9 cellular contexts compared by ENCODE assay signal in genomic region chr1:77757616-77758015, GRCh38. TPM values are rescaled to one million over a fixed set of nuclear protein-coding genes. Genes with fewer than 3 reads are reported as not detected.
DNase-seq lines count a peak whose midpoint lies in the region; ATAC-seq and TF ChIP-seq lines count a peak whose summit lies in the region.
"Had no signal": no experiment of that assay in that cellular context is flagged by ENCODE, and none has a peak within 500 bp of the region (broad histone marks: within the 10 kb centered on the region; RNA-seq: fewer than 3 reads in every experiment).

No MANE protein-coding gene starts in this region.

- TF ChIP-seq EP300 in upper lobe of left lung (IDR thresholded peaks at IDR 0.05), result no peak

- no peaks in the 10 kb centered on the region for H3K36me3 ChIP-seq in subcutaneous abdominal adipose tissue (ENCODE audit: control insufficient read depth in 5 of 5, insufficient read depth in 5 of 5, low read length in 5 of 5)
- no peaks in the 10 kb centered on the region for H3K36me3 ChIP-seq in upper lobe of left lung

- no peak for TF ChIP-seq POLR2A in upper lobe of left lung (IDR thresholded peaks at IDR 0.05)

- no peaks in the 10 kb centered on the region for H3K27me3 Mint-ChIP-seq in activated T-cell treated with anti-CD3 and anti-CD28 coated beads, Interleukin-2, amount 50 U/mL, for 4 hours (ENCODE audit: low read depth)
- peaks cover 4% of the 10 kb centered on the region for H3K27me3 Mint-ChIP-seq in glutamatergic neuron (ENCODE audit: unreplicated experiment)

- POLR2A ChIA-PET in RWPE1 (lab: Yijun Ruan, JAX; ENCODE audit: low non-redundant PET), result no interaction called here

- TF ChIP-seq CTCF in WI38 (IDR thresholded peaks at IDR 0.05; ENCODE audit: low read depth, low read length) (no peak), glutamatergic neuron (IDR thresholded peaks at IDR 0.05; ENCODE audit: partially characterized antibody, unreplicated experiment) (no peak), RWPE1 (conservative IDR thresholded peaks at IDR 0.05; ENCODE audit: low read depth) (no peak), upper lobe of left lung (IDR thresholded peaks at IDR 0.05) (no peak)

- H3K27ac ChIP-seq in subcutaneous abdominal adipose tissue (ENCODE audit: low read depth, low read length), result peak overlapping the region; percentile 98
- no peak overlapping the region for H3K27ac ChIP-seq in RWPE1
- peak overlapping the region in 2 of 4 donors; percentile 17 to 91 for H3K27ac ChIP-seq in upper lobe of left lung

- no peak overlapping the region for H3K27ac Mint-ChIP-seq in glutamatergic neuron (ENCODE audit: unreplicated experiment)

- no peaks in the 10 kb centered on the region for H3K36me3 Mint-ChIP-seq in activated T-cell treated with anti-CD3 and anti-CD28 coated beads, Interleukin-2, amount 50 U/mL, for 4 hours (ENCODE audit: insufficient read depth)
- no peaks in the 10 kb centered on the region for H3K36me3 Mint-ChIP-seq in glutamatergic neuron (ENCODE audit: unreplicated experiment)

- 30 to 37% methylated on average over 2 of the region's 2 CpGs for WGBS in upper lobe of left lung, 2 donors

- H3K9me3 ChIP-seq in subcutaneous abdominal adipose tissue (ENCODE audit: control insufficient read depth in 5 of 5, low read length in 5 of 5) (no peaks in the 10 kb centered on the region), upper lobe of left lung (no peaks in the 10 kb centered on the region)

- peak overlapping the region; percentile 64 for H3K4me3 Mint-ChIP-seq in activated T-cell treated with anti-CD3 and anti-CD28 coated beads, Interleukin-2, amount 50 U/mL, for 4 hours
- H3K4me3 Mint-ChIP-seq in glutamatergic neuron (ENCODE audit: unreplicated experiment), result peak overlapping the region; percentile 77

- H3K4me3 ChIP-seq in WI38 (ENCODE audit: low read depth, low read length), result peak overlapping the region; percentile 20
- H3K4me3 ChIP-seq in subcutaneous abdominal adipose tissue (ENCODE audit: low read depth in 1 of 5, low read length in 5 of 5), result peak overlapping the region in 3 of 5 donors; percentile 84 to 98 (median 96)
- H3K4me3 ChIP-seq in upper lobe of left lung, result peak overlapping the region in 1 of 4 donors; percentile 92

- ATAC-seq in activated T-cell treated with anti-CD3 and anti-CD28 coated beads, Interleukin-2, amount 50 U/mL, for 4 hours, result no peak
- ATAC-seq in upper lobe of left lung (ENCODE audit: low FRiP score in 2 of 2), result no peak

- peak overlapping the region in 4 of 5 donors; percentile 11 to 98 (median 34) for H3K9ac ChIP-seq in subcutaneous abdominal adipose tissue (ENCODE audit: low read length in 5 of 5)

- CTCF ChIA-PET in RWPE1 (lab: Yijun Ruan, JAX), result interaction anchor here (0.7 to 1.4 kb wide), 2 partner anchors 8 to 165 kb away, joined by 3 to 9 read pairs; no protein-coding TSS in a partner anchor

- H3K27me3 ChIP-seq in subcutaneous abdominal adipose tissue (ENCODE audit: control insufficient read depth in 5 of 5, insufficient read depth in 4 of 5, low read length in 5 of 5), result no peaks in the 10 kb centered on the region
- H3K27me3 ChIP-seq in upper lobe of left lung, result no peaks in the 10 kb centered on the region

- H3K4me1 Mint-ChIP-seq in activated T-cell treated with anti-CD3 and anti-CD28 coated beads, Interleukin-2, amount 50 U/mL, for 4 hours (ENCODE audit: low read depth), result peaks cover 48% of the 10 kb centered on the region
- H3K4me1 Mint-ChIP-seq in glutamatergic neuron (ENCODE audit: low read depth, unreplicated experiment), result peaks cover 12% of the 10 kb centered on the region

- no peaks in the 10 kb centered on the region for H3K9me3 Mint-ChIP-seq in activated T-cell treated with anti-CD3 and anti-CD28 coated beads, Interleukin-2, amount 50 U/mL, for 4 hours
- H3K9me3 Mint-ChIP-seq in glutamatergic neuron (ENCODE audit: unreplicated experiment), result peaks cover 6% of the 10 kb centered on the region

- H3K4me1 ChIP-seq in subcutaneous abdominal adipose tissue (ENCODE audit: control insufficient read depth in 5 of 5, insufficient read depth in 5 of 5, low read length in 5 of 5), result peaks cover 5 to 52% (median 41%) of the 10 kb centered on the region in 5 donors
- H3K4me1 ChIP-seq in upper lobe of left lung, result peaks cover 21 to 32% (median 27%) of the 10 kb centered on the region in 4 donors

- DNase-seq in activated T-cell treated with anti-CD3 and anti-CD28 coated beads, Interleukin-2, amount 50 U/mL, for 4 hours, result no peak
- no peak for DNase-seq in activated T-cell treated with anti-CD3 and anti-CD28 coated beads, Interleukin-2, amount 50 U/mL, for 48 hours
- DNase-seq in glutamatergic neuron (no peak), RWPE1 (ENCODE audit: low spot score) (no peak), upper lobe of left lung (no peak), midbrain (lab: John Stamatoyannopoulos, UW) (no peak)
- DNase-seq: retina had no signal

RNA-seq across cellular contexts. Expression of gene USP33, which starts 2.0 kb away (rescaled TPM):
- total RNA-seq in activated T-cell treated with anti-CD3 and anti-CD28 coated beads, Interleukin-2, amount 50 U/mL, for 4 hours, result 10 to 100 TPM; 30.2 to 38.1 (median 32.1) TPM
- total RNA-seq in glutamatergic neuron (ENCODE audit: unreplicated experiment), result 84.0 TPM
- total RNA-seq in upper lobe of left lung, result 100 to 1,000 TPM in 1 of 6 donors, 10 to 100 TPM in 5; 46.3 to 107 (median 58.7) TPM

RNA-seq across cellular contexts. Expression of gene MIGA1, which starts 21.8 kb away (rescaled TPM):
- 1 to 10 TPM; 6.4 to 8.2 (median 6.8) TPM for total RNA-seq in activated T-cell treated with anti-CD3 and anti-CD28 coated beads, Interleukin-2, amount 50 U/mL, for 4 hours
- total RNA-seq in glutamatergic neuron (ENCODE audit: unreplicated experiment), result 10.2 TPM
- 10 to 100 TPM in 5 of 6 donors, 1 to 10 TPM in 1; 7.7 to 19.2 (median 13.5) TPM for total RNA-seq in upper lobe of left lung
